ENCODE assay signal across 10 cellular contexts in the genomic region with DNA sequence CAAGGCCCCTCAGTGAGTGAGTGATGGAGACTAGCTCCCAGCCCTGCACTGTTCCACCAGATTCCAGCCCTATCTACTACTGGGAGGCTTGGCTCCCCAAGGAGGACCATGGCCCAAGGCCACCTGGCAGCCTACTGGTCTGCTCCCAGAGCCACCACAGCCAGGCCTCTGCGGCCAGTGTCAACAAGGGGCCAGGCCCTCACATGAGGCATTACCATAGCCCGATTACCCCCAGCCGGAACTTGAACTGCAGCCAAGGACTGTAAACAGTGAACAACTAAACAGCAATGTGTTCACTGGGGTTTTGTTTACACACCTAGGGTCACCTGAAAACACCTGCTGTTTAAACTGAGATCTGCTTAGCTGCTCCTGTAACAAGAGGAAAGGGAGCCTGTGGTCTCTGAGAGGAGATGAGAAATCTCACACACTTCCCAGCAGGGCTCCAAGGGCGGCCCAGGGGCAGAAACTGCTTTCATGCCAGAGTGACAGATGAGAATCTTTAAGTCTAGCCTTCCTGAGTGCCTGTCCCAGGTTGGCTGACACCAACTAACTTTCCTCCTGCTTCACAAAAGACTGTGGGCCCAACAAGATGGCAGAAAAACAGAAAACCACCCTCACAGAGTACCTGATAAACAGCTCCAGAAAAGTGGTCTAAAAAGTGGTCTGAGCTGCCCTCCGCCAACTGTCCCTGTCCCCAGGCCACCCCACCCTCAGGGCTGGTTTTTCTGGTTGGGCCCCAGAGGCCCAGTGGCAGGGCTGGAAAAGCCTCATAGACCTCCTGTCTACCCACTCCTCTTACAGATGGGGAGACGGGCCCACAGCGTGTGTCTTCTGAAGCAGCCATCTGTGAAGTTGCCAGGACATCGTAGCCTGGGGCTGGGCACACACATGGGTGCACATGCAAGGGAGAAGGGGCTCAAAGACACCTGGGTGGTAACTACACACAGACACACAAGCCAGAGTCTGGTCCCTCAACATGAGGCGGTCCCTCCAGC. TPM values are rescaled to one million over a fixed set of nuclear protein-coding genes. Genes with fewer than 3 reads are reported as not detected.
DNase-seq lines count a peak whose midpoint lies in the region; ATAC-seq and TF ChIP-seq lines count a peak whose summit lies in the region.
"Had no signal": no experiment of that assay in that cellular context is flagged by ENCODE, and none has a peak within 500 bp of the region (broad histone marks: within the 10 kb centered on the region; RNA-seq: fewer than 3 reads in every experiment).

No MANE protein-coding gene starts in this region.

- DNase-seq in H7 = peak; percentile 29
- DNase-seq in NCI-H2196 treated with DMSO at 0.1 percent for 48 hours (lab: John Stamatoyannopoulos, UW; ENCODE audit: unreplicated experiment) = peak; percentile 94
- peak; percentile 11 for DNase-seq in epithelial cell of esophagus (ENCODE audit: low read depth)
- DNase-seq in progenitor cell of endocrine pancreas (ENCODE audit: low spot score, unreplicated experiment) = no peak
- no peak for DNase-seq in activated CD4-positive, alpha-beta T cell treated with anti-CD3 and anti-CD28 coated beads for 1 hour
- no peak for DNase-seq in lower leg skin (ENCODE audit: low spot score in 2 of 2)
- DNase-seq: amniotic stem cell, SJCRH30 had no signal

- intact Hi-C loops in lower leg skin (cut with DNase I; ENCODE audit: low total_unique reads) = no loop called here

- H3K27me3 ChIP-seq in H7 (ENCODE audit: control insufficient read depth, insufficient read depth, low read length) = no peaks in the 10 kb centered on the region
- H3K27me3 ChIP-seq: SJCRH30 had no signal

- H3K36me3 Mint-ChIP-seq in progenitor cell of endocrine pancreas (ENCODE audit: insufficient read depth) = peaks cover 22% of the 10 kb centered on the region

- H3K36me3 ChIP-seq in H7 (replicated peaks; ENCODE audit: control insufficient read depth, insufficient read depth, low read length) = peaks cover 11% of the 10 kb centered on the region

- peak overlapping the region; percentile 97 for H3K27ac Mint-ChIP-seq in progenitor cell of endocrine pancreas

- no peak overlapping the region for H3K4me3 ChIP-seq in H7 (ENCODE audit: insufficient read depth, low read depth, low read length)
- no peak overlapping the region for H3K4me3 ChIP-seq in epithelial cell of esophagus (ENCODE audit: low read length)
- H3K4me3 ChIP-seq in lower leg skin (ENCODE audit: low read depth, poor library complexity, severe bottlenecking) = no peak overlapping the region
- H3K4me3 ChIP-seq: SJCRH30 had no signal

- WGBS in lower leg skin, 2 donors = 65 to 81% methylated on average over 9 of the region's 9 CpGs

- TF ChIP-seq CTCF in epithelial cell of esophagus (IDR thresholded peaks at IDR 0.05; ENCODE audit: insufficient read depth, low read depth, low read length, missing control alignments) (no peak), progenitor cell of endocrine pancreas (IDR thresholded peaks at IDR 0.05; ENCODE audit: unreplicated experiment) (no peak), lower leg skin (IDR thresholded peaks at IDR 0.05) (no peak)

- peak overlapping the region; percentile 49 for H3K4me3 Mint-ChIP-seq in progenitor cell of endocrine pancreas (ENCODE audit: low read depth)

- no peaks in the 10 kb centered on the region for H3K9me3 Mint-ChIP-seq in progenitor cell of endocrine pancreas (ENCODE audit: low read depth)

- H3K27me3 Mint-ChIP-seq in progenitor cell of endocrine pancreas = no peaks in the 10 kb centered on the region

- ATAC-seq in HG03175 (IDR thresholded peaks at IDR 0.05; ENCODE audit: unreplicated experiment) = no peak
- no peak for ATAC-seq in GM18873 (IDR thresholded peaks at IDR 0.05; ENCODE audit: low FRiP score, unreplicated experiment)

- TF ChIP-seq POLR2A in lower leg skin (IDR thresholded peaks at IDR 0.05) = no peak

- peaks cover 13% of the 10 kb centered on the region for H3K4me1 Mint-ChIP-seq in progenitor cell of endocrine pancreas (ENCODE audit: low read depth)

RNA-seq across cellular contexts. Expression of a gene that starts 28.8 kb away (rescaled TPM):
- 14.2 TPM in 2 replicates for total RNA-seq in H7 (2014; rRNA removed; shearing (Covaris generic))
- total RNA-seq in progenitor cell of endocrine pancreas (20.2 and 26.6 TPM in 2 replicates), lower leg skin (10 to 100 TPM; 32.1 to 67.3 (median 55.6) TPM)

Comparison
In these comparisons a context has a peak if more than half of its experiments do, and no peak if none do; other contexts are left out.
1. DNase-seq: peak in H7 (single experiment), NCI-H2196 treated with DMSO at 0.1 percent for 48 hours (single experiment) and epithelial cell of esophagus (single experiment); none in progenitor cell of endocrine pancreas (single experiment), activated CD4-positive, alpha-beta T cell treated with anti-CD3 and anti-CD28 coated beads for 1 hour (single experiment) and lower leg skin (0 of 2).